1 cellular context compared by ENCODE assay signal in the genomic region with DNA sequence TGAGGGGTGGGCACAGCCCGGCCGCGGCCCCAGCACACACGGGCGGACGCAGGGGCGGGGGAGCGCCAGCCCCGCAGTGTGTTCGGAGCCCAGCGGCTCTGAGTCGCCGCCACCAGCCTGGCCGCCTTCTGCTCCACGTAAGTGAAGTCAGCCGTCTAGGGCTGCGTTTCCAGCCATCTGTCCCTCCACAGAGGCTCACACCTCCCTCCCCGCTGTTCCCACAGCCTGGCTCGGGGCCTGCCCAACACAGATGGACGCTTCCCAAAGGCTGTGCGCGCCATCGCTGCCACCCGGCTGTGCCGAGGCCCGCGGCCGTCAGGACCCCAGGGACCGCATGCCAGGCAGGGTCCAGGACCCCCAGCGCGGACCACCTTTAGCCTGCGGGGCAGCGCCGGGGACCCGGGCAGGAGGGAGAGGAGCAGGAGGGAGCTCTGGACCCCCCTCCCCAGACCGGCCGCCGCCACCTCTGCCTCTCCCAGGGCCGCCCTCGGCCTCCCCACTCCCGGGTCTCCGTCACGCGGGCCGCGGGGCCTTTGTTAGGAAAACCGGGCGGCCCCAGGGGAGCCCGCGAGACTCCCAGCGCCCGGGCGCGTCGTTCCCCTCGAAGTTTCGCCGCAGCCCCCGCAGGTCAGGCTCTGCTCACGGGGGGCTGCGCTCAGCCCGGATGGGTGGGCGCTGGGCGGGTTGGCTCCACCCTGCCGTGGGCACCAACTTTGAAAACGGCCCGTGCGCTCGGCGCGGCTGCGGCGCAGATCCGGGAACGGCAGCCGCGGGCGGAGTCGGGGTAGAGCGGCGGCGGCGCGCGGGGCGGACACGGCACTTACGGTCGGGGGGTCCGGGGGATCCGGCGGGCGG.
TF ChIP-seq lines count a peak whose summit lies in the region.

No MANE protein-coding gene starts in this region.

TF ChIP-seq in H1, 55 proteins besides CTCF, POLR2A, EP300 and RAD21:
- TF ChIP-seq BACH1 (IDR thresholded peaks at IDR 0.05; ENCODE audit: low read length), result 0 out of 2 replicates have a peak, but pooled peaks have one; percentile 18
- TF ChIP-seq BRCA1 (IDR thresholded peaks at IDR 0.05; ENCODE audit: low read depth, low read length), result no peak
- TF ChIP-seq SUZ12 (IDR thresholded peaks at IDR 0.05; ENCODE audit: low read length), result peak; percentile 88
- no peak for TF ChIP-seq HDAC6 (IDR thresholded peaks at IDR 0.05; ENCODE audit: low read depth, low read length)
- TF ChIP-seq SP2 (IDR thresholded peaks at IDR 0.05; ENCODE audit: low read length), result no peak
- no peak for TF ChIP-seq SP4 (IDR thresholded peaks at IDR 0.05; ENCODE audit: low read length)
- TF ChIP-seq KDM4A (IDR thresholded peaks at IDR 0.05; ENCODE audit: low read depth, low read length, severe bottlenecking), result peak; percentile 73
- peak; percentile 86 for TF ChIP-seq EZH2 (IDR thresholded peaks at IDR 0.05; ENCODE audit: low read depth, low read length, severe bottlenecking)
- TF ChIP-seq TAF7 (optimal IDR thresholded peaks at IDR 0.05; ENCODE audit: borderline replicate concordance, low read depth, low read length), result no peak
- TF ChIP-seq, protein P1, sequence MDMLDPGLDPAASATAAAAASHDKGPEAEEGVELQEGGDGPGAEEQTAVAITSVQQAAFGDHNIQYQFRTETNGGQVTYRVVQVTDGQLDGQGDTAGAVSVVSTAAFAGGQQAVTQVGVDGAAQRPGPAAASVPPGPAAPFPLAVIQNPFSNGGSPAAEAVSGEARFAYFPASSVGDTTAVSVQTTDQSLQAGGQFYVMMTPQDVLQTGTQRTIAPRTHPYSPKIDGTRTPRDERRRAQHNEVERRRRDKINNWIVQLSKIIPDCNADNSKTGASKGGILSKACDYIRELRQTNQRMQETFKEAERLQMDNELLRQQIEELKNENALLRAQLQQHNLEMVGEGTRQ (IDR thresholded peaks at IDR 0.05; ENCODE audit: low read length), result no peak
- TF ChIP-seq GABPA (IDR thresholded peaks at IDR 0.05; ENCODE audit: borderline replicate concordance, insufficient read depth, low read length), result peak; percentile 58; the same call in 1 of the 2 replicates
- no peak for TF ChIP-seq PHF8 (conservative IDR thresholded peaks at IDR 0.05; ENCODE audit: low read depth, low read length)
TF ChIP-seq in H1: peak in this region for 5.
